In genomic region chr7:43985904-43986864, GRCh38 we compare ENCODE assay signal across 1 cellular context.
A peak's percentile ranks its signal among the peaks of the same experiment; 100 is the strongest.
TF ChIP-seq lines count a peak whose summit lies in the region.
"Not testable (repeated sequence)": the region's sequence is repeated elsewhere in the genome, so short reads cannot be mapped to it uniquely, and the experiment has no call there.

No MANE protein-coding gene starts in this region.

TF ChIP-seq in K562, 482 proteins besides CTCF, POLR2A, EP300 and RAD21:
- TF ChIP-seq CTCFL (IDR thresholded peaks at IDR 0.05; ENCODE audit: borderline replicate concordance, insufficient read depth, low read depth, low read length, poor library complexity, severe bottlenecking): peak; percentile 47
- peak; percentile 61; the same call in 1 of the 2 replicates for TF ChIP-seq ZNF263 (CRISPR knock-in tag; IDR thresholded peaks at IDR 0.05; ENCODE audit: borderline replicate concordance)
- peak; percentile 42; the same call in 1 of the 2 replicates for TF ChIP-seq STAG1 (CRISPR knock-in tag; IDR thresholded peaks at IDR 0.05; ENCODE audit: borderline replicate concordance)
- peak; percentile 72; the same call in 1 of the 2 replicates for TF ChIP-seq TFAP4 (CRISPR knock-in tag; IDR thresholded peaks at IDR 0.05; ENCODE audit: borderline replicate concordance)
- 0 out of 2 replicates have a peak, but pooled peaks have one; percentile 23 for TF ChIP-seq SMC3 (conservative IDR thresholded peaks at IDR 0.05; ENCODE audit: insufficient read depth, low read depth, low read length)
- peak; percentile 77 for TF ChIP-seq VEZF1 (CRISPR knock-in tag; IDR thresholded peaks at IDR 0.05)
- 0 out of 2 replicates have a peak, but pooled peaks have one; percentile 48 for TF ChIP-seq MYNN (IDR thresholded peaks at IDR 0.05)
- not testable (repeated sequence) for TF ChIP-seq MYNN (CRISPR knock-in tag; IDR thresholded peaks at IDR 0.05)
- peak in 1 of 2 experiments; percentile 80; a peak in 2 of 4 replicates for TF ChIP-seq MAZ (CRISPR knock-in tag; conservative IDR thresholded peaks at IDR 0.05 in 1 of 2, IDR thresholded peaks at IDR 0.05 in 1 of 2)
